In genomic region chr14:70924521-70924920, GRCh38 we compare ENCODE assay signal across 25 cellular contexts.
"Had no signal": no experiment of that assay in that cellular context is flagged by ENCODE, and none has a peak within 500 bp of the region (broad histone marks: within the 10 kb centered on the region; RNA-seq: fewer than 3 reads in every experiment).

No MANE protein-coding gene starts in this region.

- H3K9me3 Mint-ChIP-seq: activated naive CD4-positive, alpha-beta T cell treated with anti-CD3 and anti-CD28 coated beads for 36 hours; brain; natural killer cell had no signal

- H3K4me2 ChIP-seq: SK-N-SH had no signal

- H3K27ac Mint-ChIP-seq: activated naive CD4-positive, alpha-beta T cell treated with anti-CD3 and anti-CD28 coated beads for 36 hours; brain had no signal

- H3K4me3 Mint-ChIP-seq: activated naive CD4-positive, alpha-beta T cell treated with anti-CD3 and anti-CD28 coated beads for 36 hours; brain; natural killer cell had no signal

- H3K27me3 Mint-ChIP-seq: brain had no signal

- H3K9ac ChIP-seq: SK-N-SH had no signal

- H3K9me3 ChIP-seq: left lung, ovary, prostate gland, SK-N-SH, thoracic aorta, upper lobe of right lung had no signal

- H3K4me1 ChIP-seq: prostate gland had no signal

- DNase-seq: activated CD4-positive, alpha-beta T cell treated with anti-CD3 and anti-CD28 coated beads for 4 hours; activated CD4-positive, CD25-positive, alpha-beta regulatory T cell; activated CD8-positive, alpha-beta memory T cell treated with anti-CD3 and anti-CD28 coated beads for 24 hours; activated effector memory CD4-positive, alpha-beta T cell treated with Interleukin-2 at 50 U/mL for 16 hours; activated naive CD4-positive, alpha-beta T cell treated with anti-CD3 and anti-CD28 coated beads for 36 hours; activated T-cell treated with anti-CD3 and anti-CD28 coated beads, Interleukin-2, amount 50 U/mL, for 48 hours; aorta; dermis blood vessel endothelial cell; effector memory CD4-positive, alpha-beta T cell; foreskin melanocyte; kidney; left lung; natural killer cell; ovary; SK-N-SH; stimulated activated CD4-positive, alpha-beta T cell treated with anti-CD3 and anti-CD28 coated beads, Interleukin-2, amount 100 ng/mL, for 48 hours; stimulated activated CD8-positive, alpha-beta memory T cell treated with anti-CD3 and anti-CD28 coated beads, Interleukin-4, amount 100 ng/mL, for 48 hours; stimulated activated naive CD4-positive, alpha-beta T cell treated with Interleukin-2 at 50 U/mL for 16 hours; T1000; upper lobe of right lung had no signal

- H3K9me2 ChIP-seq: SK-N-SH had no signal

- H3K4me3 ChIP-seq: left lung, lung, ovary, prostate gland, thoracic aorta, upper lobe of right lung had no signal

- H3K36me3 ChIP-seq: left lung, ovary, prostate gland, thoracic aorta, upper lobe of right lung had no signal

- ATAC-seq: esophagus mucosa, left lung, natural killer cell, upper lobe of right lung had no signal

- H3K27me3 ChIP-seq: left lung, ovary, upper lobe of right lung had no signal

- H3K27ac ChIP-seq: left lung, ovary, prostate gland, thoracic aorta, upper lobe of right lung had no signal

- H3K36me3 Mint-ChIP-seq: brain, natural killer cell had no signal
